ENCODE assay signal across 32 cellular contexts in genomic region chr14:103050935-103051334, GRCh38. TPM values are rescaled to one million over a fixed set of nuclear protein-coding genes. Genes with fewer than 3 reads are reported as not detected.
"Had no signal": no experiment of that assay in that cellular context is flagged by ENCODE, and none has a peak within 500 bp of the region (broad histone marks: within the 10 kb centered on the region; RNA-seq: fewer than 3 reads in every experiment).

No MANE protein-coding gene starts in this region.

- H3K9me3 Mint-ChIP-seq: activated CD4-positive, alpha-beta T cell treated with anti-CD3 and anti-CD28 coated beads, Interleukin-2, amount 10 ng/mL, durations not matched to agents 7 days and 5 days; activated naive CD4-positive, alpha-beta T cell treated with anti-CD3 and anti-CD28 coated beads, Interleukin-2, amount 50 U/mL, for 24 hours; activated naive CD8-positive, alpha-beta T cell treated with anti-CD3 and anti-CD28 coated beads, Interleukin-2, amount 10 ng/mL, durations not matched to agents 7 days and 5 days; activated T-cell treated with anti-CD3 and anti-CD28 coated beads, Interleukin-2, amount 50 U/mL, for 24 hours; activated T-helper 2 cell treated with anti-CD3 and anti-CD28 coated beads, Interferon-gamma antibody, Interleukin-2, Interleukin-4, amounts not matched to agents 10 μg/mL and 5 μg/mL and 100 μg/mL, durations not matched to agents 14 hours and 24 hours and 36 hours had no signal

- H3K36me3 Mint-ChIP-seq: activated naive CD4-positive, alpha-beta T cell treated with anti-CD3 and anti-CD28 coated beads, Interleukin-2, amount 50 U/mL, for 24 hours; activated naive CD8-positive, alpha-beta T cell treated with anti-CD3 and anti-CD28 coated beads, Interleukin-2, amount 10 ng/mL, durations not matched to agents 7 days and 5 days had no signal

- H3K27me3 ChIP-seq: ascending aorta had no signal

- H3K4me3 Mint-ChIP-seq: activated CD4-positive, alpha-beta T cell treated with anti-CD3 and anti-CD28 coated beads for 36 hours; activated CD4-positive, alpha-beta T cell treated with anti-CD3 and anti-CD28 coated beads, Interleukin-2, amount 10 ng/mL, durations not matched to agents 7 days and 5 days; activated CD8-positive, alpha-beta T cell treated with anti-CD3 and anti-CD28 coated beads, Interleukin-2, amount 10 ng/mL, durations not matched to agents 7 days and 5 days; activated naive CD4-positive, alpha-beta T cell treated with anti-CD3 and anti-CD28 coated beads, Interleukin-2, amount 50 U/mL, for 24 hours; activated naive CD8-positive, alpha-beta T cell treated with anti-CD3 and anti-CD28 coated beads, Interleukin-2, amount 10 ng/mL, durations not matched to agents 7 days and 5 days; activated T-cell treated with anti-CD3 and anti-CD28 coated beads, Interleukin-2, amount 50 U/mL, for 24 hours had no signal

- H3K27ac ChIP-seq: ascending aorta, KMS-11 had no signal

- ATAC-seq: activated CD4-positive, alpha-beta T cell treated with anti-CD3 and anti-CD28 coated beads for 36 hours; activated CD4-positive, CD25-positive, alpha-beta regulatory T cell treated with anti-CD3 and anti-CD28 coated beads, Interleukin-2, amount 50 U/mL, for 24 hours; activated CD8-positive, alpha-beta T cell treated with anti-CD3 and anti-CD28 coated beads, Interleukin-2, amount 10 ng/mL, durations not matched to agents 7 days and 5 days; PC-3; Right ventricle myocardium inferior had no signal

- H3K4me3 ChIP-seq: ascending aorta had no signal

- H3K4me1 Mint-ChIP-seq: activated CD4-positive, alpha-beta T cell treated with anti-CD3 and anti-CD28 coated beads, Interleukin-2, amount 10 ng/mL, durations not matched to agents 7 days and 5 days had no signal

- H3K36me3 ChIP-seq: ascending aorta had no signal

- H3K9me3 ChIP-seq: ascending aorta had no signal

- H3K27ac Mint-ChIP-seq: activated CD4-positive, alpha-beta T cell treated with anti-CD3 and anti-CD28 coated beads for 36 hours; activated CD4-positive, alpha-beta T cell treated with anti-CD3 and anti-CD28 coated beads, Interleukin-2, amount 10 ng/mL, durations not matched to agents 7 days and 5 days; activated CD8-positive, alpha-beta T cell treated with anti-CD3 and anti-CD28 coated beads, Interleukin-2, amount 10 ng/mL, durations not matched to agents 7 days and 5 days; activated naive CD4-positive, alpha-beta T cell treated with anti-CD3 and anti-CD28 coated beads, Interleukin-2, amount 50 U/mL, for 24 hours; activated naive CD8-positive, alpha-beta T cell treated with anti-CD3 and anti-CD28 coated beads, Interleukin-2, amount 10 ng/mL, durations not matched to agents 7 days and 5 days; activated T-cell treated with anti-CD3 and anti-CD28 coated beads, Interleukin-2, amount 50 U/mL, for 24 hours; activated T-helper 2 cell treated with anti-CD3 and anti-CD28 coated beads, Interferon-gamma antibody, Interleukin-2, Interleukin-4, amounts not matched to agents 10 μg/mL and 5 μg/mL and 100 μg/mL, durations not matched to agents 14 hours and 24 hours and 36 hours had no signal

- DNase-seq: activated CD4-positive, alpha-beta T cell treated with anti-CD3 and anti-CD28 coated beads for 36 hours; activated CD4-positive, alpha-beta T cell treated with anti-CD3 and anti-CD28 coated beads, Interleukin-2, amount 10 ng/mL, durations not matched to agents 7 days and 5 days; activated CD4-positive, alpha-beta T cell treated with anti-CD3 and anti-CD28 coated beads, Interleukin-2, amount 50 U/mL, for 48 hours; activated CD8-positive, alpha-beta T cell treated with anti-CD3 and anti-CD28 coated beads, Interleukin-2, amount 10 ng/mL, durations not matched to agents 7 days and 5 days; activated gamma-delta T cell; activated naive CD4-positive, alpha-beta T cell treated with Interleukin-2 at 50 U/mL for 16 hours; activated naive CD8-positive, alpha-beta T cell treated with anti-CD3 and anti-CD28 coated beads, Interleukin-2, amount 10 ng/mL, durations not matched to agents 7 days and 5 days; activated T-cell treated with anti-CD3 and anti-CD28 coated beads, Interleukin-2, amount 50 U/mL, for 24 hours; amygdala; MM.1S; MV-4-11; NCI-H1092; NCI-H1436 treated with DMSO at 0.1 percent for 48 hours; NCI-H1694 treated with DMSO at 0.1 percent for 48 hours; NCI-H2029; NCI-H510A; NCI-H748 treated with DMSO at 0.1 percent for 48 hours; NK-92 treated with Interleukin-12 subunit alpha and Interleukin-12 subunit beta, amount 100 ng/mL, for 24 hours; PC-3; SIG-M5; T1000 had no signal

RNA-seq across cellular contexts. Expression of gene LBHD2, which starts 33.1 kb away (rescaled TPM):
- total RNA-seq: activated CD4-positive, alpha-beta T cell treated with anti-CD3 and anti-CD28 coated beads for 36 hours; activated CD4-positive, alpha-beta T cell treated with anti-CD3 and anti-CD28 coated beads, Interleukin-2, amount 10 ng/mL, durations not matched to agents 7 days and 5 days; activated CD8-positive, alpha-beta T cell treated with anti-CD3 and anti-CD28 coated beads, Interleukin-2, amount 10 ng/mL, durations not matched to agents 7 days and 5 days; activated naive CD8-positive, alpha-beta T cell treated with anti-CD3 and anti-CD28 coated beads, Interleukin-2, amount 10 ng/mL, durations not matched to agents 7 days and 5 days; activated T-helper 2 cell treated with anti-CD3 and anti-CD28 coated beads, Interferon-gamma antibody, Interleukin-2, Interleukin-4, amounts not matched to agents 10 μg/mL and 5 μg/mL and 100 μg/mL, durations not matched to agents 14 hours and 24 hours and 36 hours; ascending aorta; cardiac septum; LHCN-M2; PC-3; Right ventricle myocardium inferior; SK-MEL-5; T-helper 1 cell treated with Interleukin-12 subunit alpha and Interleukin-12 subunit beta and Interleukin-4 antibody, amounts not matched to agents 30 ng/mL and 1 ng/mL, for 36 hours; T-helper 2 cell treated with Interferon-gamma antibody and Interleukin-4, amounts not matched to agents 100 ng/mL and 5 ng/mL, for 36 hours had no signal

RNA-seq across cellular contexts. Expression of gene EXOC3L4, which starts 43.6 kb away (rescaled TPM):
- total RNA-seq: activated CD4-positive, alpha-beta T cell treated with anti-CD3 and anti-CD28 coated beads for 36 hours; activated CD4-positive, alpha-beta T cell treated with anti-CD3 and anti-CD28 coated beads, Interleukin-2, amount 10 ng/mL, durations not matched to agents 7 days and 5 days; activated CD8-positive, alpha-beta T cell treated with anti-CD3 and anti-CD28 coated beads, Interleukin-2, amount 10 ng/mL, durations not matched to agents 7 days and 5 days; activated naive CD8-positive, alpha-beta T cell treated with anti-CD3 and anti-CD28 coated beads, Interleukin-2, amount 10 ng/mL, durations not matched to agents 7 days and 5 days; activated T-helper 2 cell treated with anti-CD3 and anti-CD28 coated beads, Interferon-gamma antibody, Interleukin-2, Interleukin-4, amounts not matched to agents 10 μg/mL and 5 μg/mL and 100 μg/mL, durations not matched to agents 14 hours and 24 hours and 36 hours; ascending aorta; SK-MEL-5; T-helper 1 cell treated with Interleukin-12 subunit alpha and Interleukin-12 subunit beta and Interleukin-4 antibody, amounts not matched to agents 30 ng/mL and 1 ng/mL, for 36 hours; T-helper 2 cell treated with Interferon-gamma antibody and Interleukin-4, amounts not matched to agents 100 ng/mL and 5 ng/mL, for 36 hours had no signal
